Comparison of ENCODE assay signal across 18 cellular contexts in the genomic region with DNA sequence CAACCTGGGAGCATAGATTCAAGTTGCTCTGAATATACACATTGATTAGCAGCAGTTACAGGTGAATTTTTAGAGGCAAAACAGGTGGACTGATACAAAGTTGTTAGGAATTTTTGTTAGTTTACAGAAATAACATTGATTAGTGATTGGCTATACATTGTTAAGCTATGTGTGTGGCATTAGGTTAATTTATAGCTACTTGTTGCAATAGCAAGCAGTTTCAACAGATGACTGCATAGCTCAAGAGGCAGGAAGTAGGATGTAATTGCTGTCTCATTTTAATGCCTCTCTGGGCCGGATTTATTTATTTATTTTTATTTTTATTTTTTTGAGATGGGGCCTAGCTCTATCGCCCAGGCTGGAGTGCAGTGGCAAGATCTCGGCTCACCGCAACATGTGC.
DNase-seq lines count a peak whose midpoint lies in the region; ATAC-seq and TF ChIP-seq lines count a peak whose summit lies in the region.
"Had no signal": no experiment of that assay in that cellular context is flagged by ENCODE, and none has a peak within 500 bp of the region (broad histone marks: within the 10 kb centered on the region; RNA-seq: fewer than 3 reads in every experiment).

No MANE protein-coding gene starts in this region.

- no peak for TF ChIP-seq CTCF in GM23338 (conservative IDR thresholded peaks at IDR 0.05; ENCODE audit: low read depth in 2 of 2)
- no peak for TF ChIP-seq CTCF in dorsolateral prefrontal cortex (IDR thresholded peaks at IDR 0.05 in 54 of 56, conservative IDR thresholded peaks at IDR 0.05 in 2 of 56; ENCODE audit: low read depth in 1 of 56, partially characterized antibody in 56 of 56)
- no peak for TF ChIP-seq CTCF in mesothelial cell of epicardium (IDR thresholded peaks at IDR 0.05; ENCODE audit: unreplicated experiment)

- H3K36me3 Mint-ChIP-seq in GM23338 (ENCODE audit: low read depth) (peaks cover 22% of the 10 kb centered on the region), mesothelial cell of epicardium (peaks cover 10% of the 10 kb centered on the region)

- no peak overlapping the region for H2BK5ac ChIP-seq in neuronal stem cell (ENCODE audit: low read length)

- H3K79me2 ChIP-seq in ACC112 (ENCODE audit: control insufficient read depth, insufficient read depth, low read length, unreplicated experiment) (peaks cover 48% of the 10 kb centered on the region), GM23338 (replicated peaks; ENCODE audit: insufficient read depth) (peaks cover 94% of the 10 kb centered on the region)

- H2BK15ac ChIP-seq in neuronal stem cell (ENCODE audit: low read length) = no peak overlapping the region

- no peak overlapping the region for H3K23ac ChIP-seq in neuronal stem cell (ENCODE audit: low read depth, low read length, poor library complexity)

- H3K4me1 ChIP-seq in ACC112 (ENCODE audit: control insufficient read depth, insufficient read depth, low read length, unreplicated experiment) = peaks cover 44% of the 10 kb centered on the region
- peaks cover 33% of the 10 kb centered on the region for H3K4me1 ChIP-seq in GM23338 (ENCODE audit: insufficient read depth)
- H3K4me1 ChIP-seq in neuronal stem cell (ENCODE audit: control insufficient read depth in 2 of 2, insufficient read depth in 1 of 2, low read depth in 1 of 2, low read length in 2 of 2) = peaks cover 0 to 2% of the 10 kb centered on the region in 2 donors
- H3K4me1 ChIP-seq: BLaER1 had no signal

- no peaks in the 10 kb centered on the region for H3K27me3 Mint-ChIP-seq in GM23338 (ENCODE audit: insufficient read depth, low read depth, poor library complexity)
- no peaks in the 10 kb centered on the region for H3K27me3 Mint-ChIP-seq in mesothelial cell of epicardium (ENCODE audit: low read depth)
- H3K27me3 Mint-ChIP-seq: CD4-positive, alpha-beta memory T cell had no signal

- H4K20me1 ChIP-seq in GM23338 (replicated peaks; ENCODE audit: insufficient read depth) = peaks cover 11% of the 10 kb centered on the region

- no peak overlapping the region for H4K8ac ChIP-seq in neuronal stem cell (ENCODE audit: low read depth, low read length)

- H3K4me1 Mint-ChIP-seq in GM23338 = peaks cover 36% of the 10 kb centered on the region
- peaks cover 41% of the 10 kb centered on the region for H3K4me1 Mint-ChIP-seq in mesothelial cell of epicardium

- H3K18ac ChIP-seq in neuronal stem cell (ENCODE audit: low read length) = no peak overlapping the region

- H3K4me2 ChIP-seq in GM23338 (no peak overlapping the region), neuronal stem cell (ENCODE audit: insufficient read depth, low read length, poor library complexity, severe bottlenecking) (no peak overlapping the region)
- H3K4me2 ChIP-seq: BLaER1 had no signal

- H3K4me3 ChIP-seq in ACC112 (ENCODE audit: low read depth, low read length) (no peak overlapping the region), GM23338 (no peak overlapping the region), dorsolateral prefrontal cortex (no peak overlapping the region), neuronal stem cell (ENCODE audit: low read length in 2 of 2) (no peak overlapping the region)
- H3K4me3 ChIP-seq: BLaER1, K562 had no signal

- no peak overlapping the region for H2BK120ac ChIP-seq in neuronal stem cell (ENCODE audit: low read depth, low read length)

- no CpG with 5 or more reads among the region's 4 CpGs for WGBS in neuronal stem cell (ENCODE audit: extremely low coverage in 2 of 2, insufficient read length in 2 of 2, insufficient replicate concordance in 1 of 2), 2 donors

- H3K9me3 ChIP-seq in neuronal stem cell (replicated peaks in 1 of 2; ENCODE audit: control insufficient read depth in 2 of 2, insufficient read depth in 1 of 2, low read depth in 1 of 2, low read length in 2 of 2) = peaks cover 0 to 4% of the 10 kb centered on the region in 2 donors

- no peak overlapping the region for H4K91ac ChIP-seq in neuronal stem cell (ENCODE audit: low read depth, low read length, poor library complexity)

- peak overlapping the region; percentile 83 for H3K27ac ChIP-seq in ACC112 (ENCODE audit: low read depth, low read length)
- peak overlapping the region; percentile 51; the same call in 1 of the 2 replicates for H3K27ac ChIP-seq in GM23338 (ENCODE audit: low read depth)
- peak overlapping the region in 49 of 59 donors; percentile 19 to 83 (median 51) for H3K27ac ChIP-seq in dorsolateral prefrontal cortex
- no peak overlapping the region for H3K27ac ChIP-seq in neuronal stem cell (replicated peaks; ENCODE audit: low read length)
- H3K27ac ChIP-seq: BLaER1 had no signal

- H3K4me3 Mint-ChIP-seq in GM23338 = no peak overlapping the region
- no peak overlapping the region for H3K4me3 Mint-ChIP-seq in mesothelial cell of epicardium
- H3K4me3 Mint-ChIP-seq: CD4-positive, alpha-beta memory T cell; H9 had no signal

- DNase-seq in GM23338 (ENCODE audit: low spot score) = no peak
- no peak for DNase-seq in dorsolateral prefrontal cortex
- no peak for DNase-seq in mesothelial cell of epicardium (ENCODE audit: low spot score in 2 of 2, unreplicated experiment in 2 of 2)
- no peak for DNase-seq in HPDE6-E6E7 (ENCODE audit: extremely low spot score)
- DNase-seq in neuronal stem cell (ENCODE audit: low spot score) = no peak
- DNase-seq in sciatic nerve (ENCODE audit: low spot score) = no peak
- no peak for DNase-seq in stimulated activated CD4-positive, alpha-beta T cell treated with anti-CD3 and anti-CD28 coated beads, Interleukin-2, amount 100 ng/mL, for 48 hours
- DNase-seq: CD4-positive, alpha-beta memory T cell; DMS53; H9; NCI-H1105; NCI-H2081 treated with DMSO at 0.1 percent for 48 hours; NCI-H774; RPMI8226; SIG-M5 had no signal

- H2AFZ ChIP-seq in ACC112 (ENCODE audit: low read length, unreplicated experiment) (no peak overlapping the region), GM23338 (no peak overlapping the region), neuronal stem cell (ENCODE audit: low read length) (no peak overlapping the region)

- no peak overlapping the region for H3K4ac ChIP-seq in neuronal stem cell (ENCODE audit: low read length)

- H3K27ac Mint-ChIP-seq in GM23338 (peak overlapping the region; percentile 9; the same call in 1 of the 2 replicates), mesothelial cell of epicardium (peak overlapping the region; percentile 36)

- no peak overlapping the region for H3K9ac ChIP-seq in neuronal stem cell (ENCODE audit: low read depth, low read length, poor library complexity)
- H3K9ac ChIP-seq: BLaER1 had no signal

- no peak overlapping the region for H3K14ac ChIP-seq in neuronal stem cell (ENCODE audit: low read length)

- peaks cover 17% of the 10 kb centered on the region for H3K9me3 Mint-ChIP-seq in GM23338
- peaks cover 12% of the 10 kb centered on the region for H3K9me3 Mint-ChIP-seq in mesothelial cell of epicardium

- H3K27me3 ChIP-seq in ACC112 (ENCODE audit: insufficient read depth, low read length) (no peaks in the 10 kb centered on the region), GM23338 (ENCODE audit: insufficient read depth) (no peaks in the 10 kb centered on the region), dorsolateral prefrontal cortex (no peaks in the 10 kb centered on the region), neuronal stem cell (ENCODE audit: control insufficient read depth in 3 of 3, insufficient read depth in 3 of 3, low read depth in 1 of 3, low read length in 3 of 3) (no peaks in the 10 kb centered on the region)
- H3K27me3 ChIP-seq: BLaER1 had no signal

- H3K36me3 ChIP-seq in ACC112 (ENCODE audit: insufficient read depth, low read length) = no peaks in the 10 kb centered on the region
- peaks cover under 1% of the 10 kb centered on the region; the same call in 1 of the 2 replicates for H3K36me3 ChIP-seq in GM23338 (ENCODE audit: insufficient read depth)
- peaks cover 2 to 3% of the 10 kb centered on the region in 2 donors for H3K36me3 ChIP-seq in neuronal stem cell (replicated peaks in 1 of 2; ENCODE audit: control insufficient read depth in 2 of 2, insufficient read depth in 2 of 2, low read length in 2 of 2)

- intact Hi-C loops in dorsolateral prefrontal cortex (cut with DNase I) (loop anchor here in 1 of 2 donors (5.0 to 10.0 kb wide), 4 partner anchors 59 to 287 kb away; no protein-coding TSS in a partner anchor), sciatic nerve (cut with DNase I) (no loop called here)

- H3F3A ChIP-seq in GM23338 (replicated peaks; ENCODE audit: low read depth) = no peaks in the 10 kb centered on the region

- H3K79me1 ChIP-seq in neuronal stem cell (ENCODE audit: low read depth, low read length) = peaks cover 3% of the 10 kb centered on the region

- H2AK5ac ChIP-seq in neuronal stem cell (ENCODE audit: low read depth, low read length) = no peak overlapping the region

- no peak overlapping the region for H2BK12ac ChIP-seq in neuronal stem cell (ENCODE audit: low read length)

- no peaks in the 10 kb centered on the region for H3K9me2 ChIP-seq in GM23338 (ENCODE audit: insufficient read depth)

- ATAC-seq in GM23338 = no peak
- no peak for ATAC-seq in sciatic nerve
- ATAC-seq: K562 had no signal

TF ChIP-seq in GM23338, 12 proteins besides CTCF, POLR2A, EP300 and RAD21:
- TF ChIP-seq CREB1 (CRISPR knock-in tag; IDR thresholded peaks at IDR 0.05; ENCODE audit: low read depth) (no peak), ZNF114 (CRISPR knock-in tag; IDR thresholded peaks at IDR 0.05) (no peak), NANOG (IDR thresholded peaks at IDR 0.05; ENCODE audit: borderline replicate concordance) (no peak)
